In the genomic region with DNA sequence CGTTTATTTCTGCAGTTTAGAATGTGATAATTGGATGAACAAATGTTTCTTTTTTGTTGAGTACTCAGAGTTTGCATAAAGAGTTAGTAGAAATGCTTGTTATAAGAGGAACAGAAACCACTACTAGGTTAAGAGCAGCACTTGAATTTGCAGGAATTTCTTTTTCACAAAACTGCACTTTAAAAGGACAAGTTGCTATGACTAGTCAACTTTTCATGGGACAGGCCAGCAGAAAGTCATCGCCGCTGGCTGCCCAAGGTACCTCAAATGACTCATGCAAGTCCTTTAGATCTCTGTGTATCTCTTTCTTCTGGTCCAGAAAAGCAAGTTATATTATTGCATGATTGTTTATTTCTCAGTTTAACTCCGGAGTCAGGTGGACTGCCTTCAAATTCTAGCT, we compare ENCODE assay signal across 11 cellular contexts.
DNase-seq lines count a peak whose midpoint lies in the region; ATAC-seq, FAIRE-seq and TF ChIP-seq lines count a peak whose summit lies in the region.
"Had no signal": no experiment of that assay in that cellular context is flagged by ENCODE, and none has a peak within 500 bp of the region (broad histone marks: within the 10 kb centered on the region; RNA-seq: fewer than 3 reads in every experiment).

No MANE protein-coding gene starts in this region.

- H3K4me2 ChIP-seq in Karpas-422 (ENCODE audit: low read depth, low read length, poor library complexity, severe bottlenecking) = peak overlapping the region; percentile 77
- H3K4me2 ChIP-seq: SK-N-SH had no signal

- 46 to 54% methylated on average over 4 of the region's 4 CpGs for WGBS in gastroesophageal sphincter (ENCODE audit: low coverage in 1 of 2), 2 donors

- ATAC-seq in GM21576 (IDR thresholded peaks at IDR 0.05; ENCODE audit: unreplicated experiment) (peak; percentile 89), gastroesophageal sphincter (peak; percentile 22), HG03571 (IDR thresholded peaks at IDR 0.05; ENCODE audit: unreplicated experiment) (no peak)

- H3K4me1 ChIP-seq in Karpas-422 (ENCODE audit: low read length) = peaks cover 29% of the 10 kb centered on the region
- peaks cover 4 to 39% (median 5%) of the 10 kb centered on the region in 3 donors for H3K4me1 ChIP-seq in gastroesophageal sphincter

- no peak for TF ChIP-seq POLR2A in GM12891 (IDR thresholded peaks at IDR 0.05; ENCODE audit: low read depth, low read length)
- TF ChIP-seq POLR2A in gastroesophageal sphincter (IDR thresholded peaks at IDR 0.05) = no peak

- TF ChIP-seq EP300 in gastroesophageal sphincter (IDR thresholded peaks at IDR 0.05) = no peak

- no peaks in the 10 kb centered on the region for H3K9me2 ChIP-seq in Karpas-422 (replicated peaks; ENCODE audit: insufficient read depth, low read length)
- H3K9me2 ChIP-seq: SK-N-SH had no signal

- H4K20me1 ChIP-seq in Karpas-422 (ENCODE audit: insufficient read depth, low read depth, low read length) = no peaks in the 10 kb centered on the region

- DNase-seq in GM12891 (ENCODE audit: insufficient read length, low spot score) (no peak), Karpas-422 (peak; percentile 64), NCI-H510A treated with DMSO at 0.1 percent for 48 hours (lab: John Stamatoyannopoulos, UW) (no peak), KG1 (lab: John Stamatoyannopoulos, UW) (no peak)
- DNase-seq in activated CD8-positive, alpha-beta memory T cell treated with anti-CD3 and anti-CD28 coated beads for 24 hours = no peak
- DNase-seq: CD8-positive, alpha-beta memory T cell; NCI-H187 treated with DMSO at 0.1 percent for 48 hours; SK-N-SH had no signal

- H2AFZ ChIP-seq in Karpas-422 (ENCODE audit: low read length) = peak overlapping the region; percentile 92

- TF ChIP-seq CTCF in gastroesophageal sphincter (IDR thresholded peaks at IDR 0.05) = no peak

- peak overlapping the region; percentile 42 for H3K9ac ChIP-seq in Karpas-422 (ENCODE audit: low read length)
- H3K9ac ChIP-seq: SK-N-SH had no signal

- H3K9me3 ChIP-seq in Karpas-422 (ENCODE audit: low read length) (no peaks in the 10 kb centered on the region), gastroesophageal sphincter (no peaks in the 10 kb centered on the region)
- H3K9me3 ChIP-seq: SK-N-SH had no signal

- no peak overlapping the region for H3K27ac ChIP-seq in Karpas-422 (ENCODE audit: low read length)
- H3K27ac ChIP-seq in gastroesophageal sphincter = peak overlapping the region in 1 of 4 donors; percentile 29

- H3K27me3 ChIP-seq in Karpas-422 (ENCODE audit: low read length) (no peaks in the 10 kb centered on the region), gastroesophageal sphincter (no peaks in the 10 kb centered on the region)

- H3K4me3 ChIP-seq in Karpas-422 (ENCODE audit: low read length) = peak overlapping the region; percentile 49; the same call in 1 of the 2 replicates
- no peak overlapping the region for H3K4me3 ChIP-seq in gastroesophageal sphincter

- peak; percentile 60 for FAIRE-seq in GM12891 (lab: Jason Lieb, UNC)

- H3K36me3 ChIP-seq in Karpas-422 (ENCODE audit: insufficient read depth, low read length) (no peaks in the 10 kb centered on the region), gastroesophageal sphincter (no peaks in the 10 kb centered on the region)

- H3K79me2 ChIP-seq in Karpas-422 (ENCODE audit: low read length) = no peaks in the 10 kb centered on the region

TF ChIP-seq in GM12891, 5 proteins besides CTCF, POLR2A, EP300 and RAD21:
- TF ChIP-seq SPI1 (IDR thresholded peaks at IDR 0.05; ENCODE audit: low read depth, low read length) (peak; percentile 91), PAX5 (IDR thresholded peaks at IDR 0.05; ENCODE audit: insufficient read depth, low read length, severe bottlenecking) (no peak), POU2F2 (IDR thresholded peaks at IDR 0.05; ENCODE audit: low read depth, low read length) (no peak), POLR2AphosphoS5 (IDR thresholded peaks at IDR 0.05; ENCODE audit: low read depth, low read length) (no peak), TAF1 (IDR thresholded peaks at IDR 0.05; ENCODE audit: low read depth, low read length) (no peak)
TF ChIP-seq in GM12891: peak in this region for 1.
